20 cellular contexts compared by ENCODE assay signal in the genomic region with DNA sequence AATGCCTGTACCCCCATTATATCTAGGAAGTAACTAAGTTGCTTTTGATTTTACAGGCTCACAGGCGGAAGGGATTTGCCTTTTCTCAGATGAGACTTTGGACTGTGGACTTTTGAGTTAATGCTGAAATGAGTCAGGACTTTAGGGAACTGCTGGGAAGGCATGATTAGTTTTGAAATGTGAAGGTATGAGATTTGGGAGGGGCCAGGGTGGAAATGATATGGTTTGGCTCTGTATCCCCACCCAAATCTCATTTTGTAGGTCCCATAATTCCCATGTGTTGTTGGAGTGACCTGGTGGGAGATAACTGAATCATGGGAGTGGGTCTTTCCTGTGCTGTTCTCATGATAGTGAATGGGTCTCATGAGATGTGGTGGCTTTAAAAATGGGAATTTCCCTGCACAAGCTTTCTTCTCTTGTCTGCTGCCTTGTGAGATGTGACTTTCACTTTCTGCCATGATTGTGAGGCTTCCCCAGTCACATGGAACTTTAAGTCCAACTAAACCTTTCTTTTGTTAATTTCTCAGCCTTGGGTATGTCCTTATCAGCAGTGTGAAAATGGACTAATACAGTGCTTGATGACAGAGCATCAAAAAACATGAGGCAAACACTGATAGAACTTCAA.
"Had no signal": no experiment of that assay in that cellular context is flagged by ENCODE, and none has a peak within 500 bp of the region (broad histone marks: within the 10 kb centered on the region; RNA-seq: fewer than 3 reads in every experiment).

No MANE protein-coding gene starts in this region.

- H3K79me2 ChIP-seq: parathyroid adenoma had no signal

- H3K27ac ChIP-seq: epithelial cell of prostate, esophagus muscularis mucosa, parathyroid adenoma, psoas muscle, testis, tibial nerve had no signal

- H3K9me3 ChIP-seq: testis had no signal

- H3K4me1 ChIP-seq: esophagus muscularis mucosa, parathyroid adenoma, psoas muscle, testis, tibial nerve had no signal

- FAIRE-seq: kidney had no signal

- H3K36me3 ChIP-seq: esophagus muscularis mucosa, tibial nerve had no signal

- H3K4me3 ChIP-seq: esophagus muscularis mucosa, psoas muscle, testis, tibial nerve had no signal

- H2AFZ ChIP-seq: parathyroid adenoma had no signal

- ATAC-seq: effector memory CD8-positive, alpha-beta T cell; left cardiac atrium; left ventricle myocardium superior; naive thymus-derived CD4-positive, alpha-beta T cell; psoas muscle; sciatic nerve; stimulated activated naive B cell treated with anti-CD40 and anti-IgM and Interleukin-4, amounts not matched to agents 10 μg/mL and 1 μg/mL and 100 μg/mL, for 72 hours; stimulated activated naive CD8-positive, alpha-beta T cell treated with anti-CD3 and anti-CD28 coated beads, Interleukin-15, amount 100 ng/mL, for 72 hours had no signal

- H3K27me3 ChIP-seq: esophagus muscularis mucosa, testis, tibial nerve had no signal

- DNase-seq: effector memory CD8-positive, alpha-beta T cell; foreskin fibroblast; kidney; left cardiac atrium; left ventricle myocardium superior; mesendoderm; naive thymus-derived CD4-positive, alpha-beta T cell; nephron progenitor cell; psoas muscle; retina; stimulated activated CD4-positive, alpha-beta T cell treated with anti-CD3 and anti-CD28 coated beads, Interleukin-2, amount 100 ng/mL, for 24 hours; stimulated activated CD4-positive, alpha-beta T cell treated with anti-CD3 and anti-CD28 coated beads, Interleukin-4, amount 100 ng/mL, for 4 hours; stimulated activated naive B cell treated with anti-CD40 and anti-IgM and Interleukin-4, amounts not matched to agents 10 μg/mL and 1 μg/mL and 100 μg/mL, for 72 hours; stimulated activated naive CD8-positive, alpha-beta T cell treated with anti-CD3 and anti-CD28 coated beads, Interleukin-15, amount 100 ng/mL, for 72 hours; testis had no signal
